Comparison of ENCODE assay signal across 11 cellular contexts in genomic region chr7:137879357-137880158, GRCh38. TPM values are rescaled to one million over a fixed set of nuclear protein-coding genes. Genes with fewer than 3 reads are reported as not detected.
A peak's percentile ranks its signal among the peaks of the same experiment; 100 is the strongest.
DNase-seq lines count a peak whose midpoint lies in the region; ATAC-seq and TF ChIP-seq lines count a peak whose summit lies in the region.
"Had no signal": no experiment of that assay in that cellular context is flagged by ENCODE, and none has a peak within 500 bp of the region (broad histone marks: within the 10 kb centered on the region; RNA-seq: fewer than 3 reads in every experiment).

No MANE protein-coding gene starts in this region.

- H3K4me3 Mint-ChIP-seq in activated CD4-positive, alpha-beta T cell treated with anti-CD3 and anti-CD28 coated beads for 36 hours = no peak overlapping the region
- no peak overlapping the region for H3K4me3 Mint-ChIP-seq in activated CD4-positive, alpha-beta T cell treated with anti-CD3 and anti-CD28 coated beads, Interleukin-2, amount 10 ng/mL, durations not matched to agents 7 days and 5 days
- no peak overlapping the region for H3K4me3 Mint-ChIP-seq in stimulated activated naive CD8-positive, alpha-beta T cell treated with anti-CD3 and anti-CD28 coated beads, Interleukin-15, Interleukin-2, amounts not matched to agents 100 ng/mL and 50 ng/mL, for 24 hours
- H3K4me3 Mint-ChIP-seq: IgD-negative memory B cell had no signal

- CTCF ChIA-PET in activated CD4-positive, alpha-beta T cell treated with anti-CD3 and anti-CD28 coated beads for 36 hours (lab: Charles Lee) = interaction anchor here (1.4 kb wide), 1 partner anchor 9 kb away, joined by 6 read pairs; no protein-coding TSS in a partner anchor
- CTCF ChIA-PET in activated CD4-positive, alpha-beta T cell treated with anti-CD3 and anti-CD28 coated beads, Interleukin-2, amount 10 ng/mL, durations not matched to agents 7 days and 5 days (lab: Charles Lee) = interaction anchor here (0.6 to 1.4 kb wide), 4 partner anchors 9 to 994 kb away, joined by 3 to 5 read pairs (median 3); no protein-coding TSS in a partner anchor

- H3K27ac ChIP-seq in RWPE2 (ENCODE audit: poor library complexity, severe bottlenecking) = peak overlapping the region; percentile 82
- peak overlapping the region; percentile 75 for H3K27ac ChIP-seq in hepatocyte

- no peak overlapping the region for H3K4me2 ChIP-seq in hepatocyte

- no peaks in the 10 kb centered on the region for H4K20me1 ChIP-seq in hepatocyte (ENCODE audit: insufficient read depth, poor library complexity, severe bottlenecking)

- WGBS in hepatocyte (ENCODE audit: low lambda C conversion rate, missing lambda C conversion rate) = 86% methylated on average over 20 of the region's 20 CpGs

- H3K4me1 ChIP-seq in RWPE2 (ENCODE audit: insufficient read depth, poor library complexity, severe bottlenecking) (peaks cover 35% of the 10 kb centered on the region), hepatocyte (ENCODE audit: insufficient read depth) (no peaks in the 10 kb centered on the region)

- H3K9me3 Mint-ChIP-seq in activated CD4-positive, alpha-beta T cell treated with anti-CD3 and anti-CD28 coated beads for 36 hours (ENCODE audit: low read depth) = no peaks in the 10 kb centered on the region
- H3K9me3 Mint-ChIP-seq in activated CD4-positive, alpha-beta T cell treated with anti-CD3 and anti-CD28 coated beads, Interleukin-2, amount 10 ng/mL, durations not matched to agents 7 days and 5 days = no peaks in the 10 kb centered on the region
- H3K9me3 Mint-ChIP-seq in stimulated activated naive CD8-positive, alpha-beta T cell treated with anti-CD3 and anti-CD28 coated beads, Interleukin-15, Interleukin-2, amounts not matched to agents 100 ng/mL and 50 ng/mL, for 24 hours = no peaks in the 10 kb centered on the region
- H3K9me3 Mint-ChIP-seq: IgD-negative memory B cell had no signal

- peaks cover 77% of the 10 kb centered on the region for H3K36me3 ChIP-seq in RWPE2 (ENCODE audit: low read depth)
- no peaks in the 10 kb centered on the region for H3K36me3 ChIP-seq in hepatocyte (replicated peaks; ENCODE audit: insufficient read depth, low read depth)

- no peaks in the 10 kb centered on the region for H3K27me3 Mint-ChIP-seq in activated CD4-positive, alpha-beta T cell treated with anti-CD3 and anti-CD28 coated beads for 36 hours
- H3K27me3 Mint-ChIP-seq in activated CD4-positive, alpha-beta T cell treated with anti-CD3 and anti-CD28 coated beads, Interleukin-2, amount 10 ng/mL, durations not matched to agents 7 days and 5 days = no peaks in the 10 kb centered on the region
- no peaks in the 10 kb centered on the region for H3K27me3 Mint-ChIP-seq in stimulated activated naive CD8-positive, alpha-beta T cell treated with anti-CD3 and anti-CD28 coated beads, Interleukin-15, Interleukin-2, amounts not matched to agents 100 ng/mL and 50 ng/mL, for 24 hours
- H3K27me3 Mint-ChIP-seq: IgD-negative memory B cell had no signal

- no peak for TF ChIP-seq CTCF in RWPE2 (IDR thresholded peaks at IDR 0.05; ENCODE audit: poor library complexity, severe bottlenecking)
- TF ChIP-seq CTCF in hepatocyte (IDR thresholded peaks at IDR 0.05; ENCODE audit: poor library complexity) = no peak

- H3K79me2 ChIP-seq in hepatocyte = no peaks in the 10 kb centered on the region

- H3K4me1 Mint-ChIP-seq in activated CD4-positive, alpha-beta T cell treated with anti-CD3 and anti-CD28 coated beads for 36 hours = peaks cover 18% of the 10 kb centered on the region
- peaks cover 6% of the 10 kb centered on the region for H3K4me1 Mint-ChIP-seq in activated CD4-positive, alpha-beta T cell treated with anti-CD3 and anti-CD28 coated beads, Interleukin-2, amount 10 ng/mL, durations not matched to agents 7 days and 5 days
- H3K4me1 Mint-ChIP-seq in stimulated activated naive CD8-positive, alpha-beta T cell treated with anti-CD3 and anti-CD28 coated beads, Interleukin-15, Interleukin-2, amounts not matched to agents 100 ng/mL and 50 ng/mL, for 24 hours (ENCODE audit: low read depth) = peaks cover 31% of the 10 kb centered on the region
- H3K4me1 Mint-ChIP-seq: IgD-negative memory B cell had no signal

- H2AFZ ChIP-seq in hepatocyte = no peak overlapping the region

- intact Hi-C loops in activated CD4-positive, alpha-beta T cell treated with anti-CD3 and anti-CD28 coated beads for 36 hours (cut with DNase I, micrococcal nuclease) = no loop called here

- DNase-seq in activated CD4-positive, alpha-beta T cell treated with anti-CD3 and anti-CD28 coated beads for 36 hours = peak; percentile 62
- DNase-seq in activated CD4-positive, alpha-beta T cell treated with anti-CD3 and anti-CD28 coated beads, Interleukin-2, amount 10 ng/mL, durations not matched to agents 7 days and 5 days = no peak
- DNase-seq in RWPE2 (ENCODE audit: low spot score) (no peak), hepatocyte (ENCODE audit: low spot score) (no peak), middle frontal gyrus (ENCODE audit: extremely low spot score, low spot score) (no peak), SHP77 (lab: John Stamatoyannopoulos, UW) (no peak)
- DNase-seq: activated effector memory CD4-positive, alpha-beta T cell treated with Interleukin-2 at 50 U/mL for 16 hours; RPMI8226 had no signal

- no peaks in the 10 kb centered on the region for H3K9me2 ChIP-seq in hepatocyte (replicated peaks; ENCODE audit: insufficient read depth)

- H3K27ac Mint-ChIP-seq in activated CD4-positive, alpha-beta T cell treated with anti-CD3 and anti-CD28 coated beads for 36 hours = peak overlapping the region; percentile 87
- no peak overlapping the region for H3K27ac Mint-ChIP-seq in activated CD4-positive, alpha-beta T cell treated with anti-CD3 and anti-CD28 coated beads, Interleukin-2, amount 10 ng/mL, durations not matched to agents 7 days and 5 days
- peak overlapping the region; percentile 84 for H3K27ac Mint-ChIP-seq in stimulated activated naive CD8-positive, alpha-beta T cell treated with anti-CD3 and anti-CD28 coated beads, Interleukin-15, Interleukin-2, amounts not matched to agents 100 ng/mL and 50 ng/mL, for 24 hours
- H3K27ac Mint-ChIP-seq: IgD-negative memory B cell had no signal

- POLR2A ChIA-PET in activated CD4-positive, alpha-beta T cell treated with anti-CD3 and anti-CD28 coated beads for 36 hours (lab: Charles Lee) = no interaction called here
- POLR2A ChIA-PET in activated CD4-positive, alpha-beta T cell treated with anti-CD3 and anti-CD28 coated beads, Interleukin-2, amount 10 ng/mL, durations not matched to agents 7 days and 5 days (lab: Charles Lee) = no interaction called here

- H3K36me3 Mint-ChIP-seq in activated CD4-positive, alpha-beta T cell treated with anti-CD3 and anti-CD28 coated beads for 36 hours (ENCODE audit: low read depth) = peaks cover 50% of the 10 kb centered on the region
- peaks cover 28% of the 10 kb centered on the region for H3K36me3 Mint-ChIP-seq in activated CD4-positive, alpha-beta T cell treated with anti-CD3 and anti-CD28 coated beads, Interleukin-2, amount 10 ng/mL, durations not matched to agents 7 days and 5 days (ENCODE audit: low read depth)
- peaks cover 78% of the 10 kb centered on the region for H3K36me3 Mint-ChIP-seq in stimulated activated naive CD8-positive, alpha-beta T cell treated with anti-CD3 and anti-CD28 coated beads, Interleukin-15, Interleukin-2, amounts not matched to agents 100 ng/mL and 50 ng/mL, for 24 hours (ENCODE audit: low read depth)

- no peak overlapping the region for H3K4me3 ChIP-seq in RWPE2 (ENCODE audit: severe bottlenecking)
- H3K4me3 ChIP-seq in hepatocyte = no peak overlapping the region

- peak; percentile 71 for ATAC-seq in activated CD4-positive, alpha-beta T cell treated with anti-CD3 and anti-CD28 coated beads for 36 hours
- ATAC-seq in RWPE2 (ENCODE audit: low read depth) (no peak), GM19397 (IDR thresholded peaks at IDR 0.05; ENCODE audit: unreplicated experiment) (no peak)

- H3K27me3 ChIP-seq in RWPE2 (ENCODE audit: insufficient read depth, poor library complexity, severe bottlenecking) (no peaks in the 10 kb centered on the region), hepatocyte (no peaks in the 10 kb centered on the region)

- H3K9me3 ChIP-seq in RWPE2 (ENCODE audit: severe bottlenecking) (peaks cover 4% of the 10 kb centered on the region), hepatocyte (ENCODE audit: low read depth) (no peaks in the 10 kb centered on the region)

RNA-seq across cellular contexts. Expression of gene DGKI, which starts 32.8 kb away (rescaled TPM):
- 1 to 10 TPM; 2.9 to 3.0 TPM for total RNA-seq in activated CD4-positive, alpha-beta T cell treated with anti-CD3 and anti-CD28 coated beads for 36 hours
- under 1 TPM; 0.06 to 0.25 TPM for total RNA-seq in activated CD4-positive, alpha-beta T cell treated with anti-CD3 and anti-CD28 coated beads, Interleukin-2, amount 10 ng/mL, durations not matched to agents 7 days and 5 days
- total RNA-seq in hepatocyte = 1.8 and 2.7 TPM in 2 replicates
- polyA plus RNA-seq in hepatocyte = 0.47 and 2.4 TPM in 2 replicates
- polyA plus RNA-seq: IgD-negative memory B cell had no signal
